ENCODE assay signal across 8 cellular contexts in the genomic region with DNA sequence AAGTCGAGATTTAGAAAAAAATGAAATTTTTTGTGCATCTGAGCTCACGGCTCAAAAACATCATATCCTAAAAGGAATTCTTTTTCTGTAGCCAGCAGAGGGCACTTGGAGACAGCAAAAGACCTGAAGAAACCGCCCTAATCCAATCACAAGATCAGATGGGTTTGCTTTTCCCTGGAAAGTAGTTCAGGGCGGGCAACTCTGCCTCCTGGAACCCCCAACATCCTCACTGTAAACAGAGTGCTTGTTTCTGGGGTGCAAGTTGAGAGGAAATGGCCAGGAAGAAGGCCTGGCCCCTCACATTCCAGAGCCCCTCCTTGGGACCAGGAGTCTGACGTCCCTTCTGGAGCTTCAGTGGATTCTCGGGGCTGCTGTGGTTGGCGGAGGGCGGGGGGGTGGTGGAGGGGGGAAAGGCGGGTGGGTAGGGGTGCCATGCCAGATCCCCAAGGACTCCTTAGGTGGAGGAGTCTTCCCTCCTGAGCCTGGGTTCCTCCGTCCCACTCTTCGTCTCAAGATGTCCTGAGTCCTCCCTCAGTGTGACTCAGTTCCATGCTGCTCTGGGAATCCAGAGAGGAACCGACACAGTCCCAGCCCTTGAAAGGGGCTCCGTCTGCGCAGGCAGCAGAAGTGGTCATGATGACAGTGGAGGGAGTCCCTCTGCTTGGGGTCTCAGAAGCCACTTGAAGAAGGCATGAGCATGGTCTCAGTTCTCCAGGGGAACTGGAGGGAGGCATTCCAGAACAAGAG. TPM values are rescaled to one million over a fixed set of nuclear protein-coding genes. Genes with fewer than 3 reads are reported as not detected.
DNase-seq lines count a peak whose midpoint lies in the region; ATAC-seq and TF ChIP-seq lines count a peak whose summit lies in the region.

No MANE protein-coding gene starts in this region.

- no peak overlapping the region for H3K27ac ChIP-seq in DOHH2 (ENCODE audit: low read depth, low read length)
- no peak overlapping the region for H3K27ac ChIP-seq in WERI-Rb-1
- H3K27ac ChIP-seq in iPS DF 6.9 (ENCODE audit: low read length): no peak overlapping the region
- no peak overlapping the region for H3K27ac ChIP-seq in upper lobe of right lung

- H3F3A ChIP-seq in DOHH2 (ENCODE audit: control insufficient read depth, insufficient read depth): peaks cover 13% of the 10 kb centered on the region

- H3K36me3 Mint-ChIP-seq in activated CD4-positive, alpha-beta T cell treated with anti-CD3 and anti-CD28 coated beads, Interleukin-2, amount 10 ng/mL, durations not matched to agents 24 days and 14 days (ENCODE audit: low read depth): no peaks in the 10 kb centered on the region

- no peak overlapping the region for H3K4me2 ChIP-seq in DOHH2 (ENCODE audit: low read length)

- H3K4me1 ChIP-seq in DOHH2 (ENCODE audit: control insufficient read depth, low read length) (peaks cover 7% of the 10 kb centered on the region), iPS DF 6.9 (ENCODE audit: control insufficient read depth, insufficient read depth, low read length) (no peaks in the 10 kb centered on the region), upper lobe of right lung (no peaks in the 10 kb centered on the region)

- H3K79me2 ChIP-seq in DOHH2 (ENCODE audit: control insufficient read depth, low read length): no peaks in the 10 kb centered on the region

- H3K27ac Mint-ChIP-seq in activated CD4-positive, alpha-beta T cell treated with anti-CD3 and anti-CD28 coated beads, Interleukin-2, amount 10 ng/mL, durations not matched to agents 24 days and 14 days: no peak overlapping the region

- H3K9me3 ChIP-seq in DOHH2 (ENCODE audit: control insufficient read depth, insufficient read depth, low read length) (no peaks in the 10 kb centered on the region), WERI-Rb-1 (ENCODE audit: severe bottlenecking) (no peaks in the 10 kb centered on the region), iPS DF 6.9 (ENCODE audit: control insufficient read depth, insufficient read depth, low read length) (no peaks in the 10 kb centered on the region), upper lobe of right lung (no peaks in the 10 kb centered on the region)

- H3K9me2 ChIP-seq in DOHH2 (replicated peaks; ENCODE audit: control insufficient read depth, low read length): no peaks in the 10 kb centered on the region

- H3K4me3 Mint-ChIP-seq in activated CD4-positive, alpha-beta T cell treated with anti-CD3 and anti-CD28 coated beads, Interleukin-2, amount 10 ng/mL, durations not matched to agents 24 days and 14 days: no peak overlapping the region

- H3K4me3 ChIP-seq in DOHH2 (ENCODE audit: low read length) (no peak overlapping the region), WERI-Rb-1 (ENCODE audit: low read depth, low read length) (no peak overlapping the region), iPS DF 6.9 (ENCODE audit: low read length) (no peak overlapping the region), upper lobe of right lung (no peak overlapping the region)

- intact Hi-C loops in upper lobe of right lung (cut with DNase I): loop anchor here (10.0 kb wide), 1 partner anchor 215 kb away; no protein-coding TSS in a partner anchor
- intact Hi-C loops in activated CD4-positive, alpha-beta T cell treated with anti-CD3 and anti-CD28 coated beads, Interleukin-2, amount 10 ng/mL, durations not matched to agents 24 days and 14 days (cut with micrococcal nuclease): no loop called here

- TF ChIP-seq CTCF in DOHH2 (IDR thresholded peaks at IDR 0.05; ENCODE audit: low read depth, low read length, poor library complexity, severe bottlenecking) (peak; percentile 49), WERI-Rb-1 (IDR thresholded peaks at IDR 0.05; ENCODE audit: low read depth, low read length) (peak; percentile 58), upper lobe of right lung (IDR thresholded peaks at IDR 0.05) (peak; percentile 45)

- no peaks in the 10 kb centered on the region for H3K9me3 Mint-ChIP-seq in activated CD4-positive, alpha-beta T cell treated with anti-CD3 and anti-CD28 coated beads, Interleukin-2, amount 10 ng/mL, durations not matched to agents 24 days and 14 days

- DNase-seq in KBM-7: peak; percentile 52
- peak; percentile 50 for DNase-seq in WERI-Rb-1
- DNase-seq in iPS DF 6.9 (ENCODE audit: low read depth, low spot score): peak; percentile 20
- no peak for DNase-seq in upper lobe of right lung
- DNase-seq in activated CD4-positive, alpha-beta T cell treated with anti-CD3 and anti-CD28 coated beads, Interleukin-2, amount 10 ng/mL, durations not matched to agents 24 days and 14 days: no peak
- DNase-seq in NOMO-1 treated with DMSO at 0.1 percent for 48 hours (lab: John Stamatoyannopoulos, UW; ENCODE audit: unreplicated experiment): no peak

- in situ Hi-C loops in KBM-7 (cut with MboI; ENCODE audit: low pct_unique_long_range_greater_than_20kb, low sequenced_read_pairs): loop anchor here (25.0 kb wide), 1 partner anchor 207 kb away; no protein-coding TSS in a partner anchor

- peaks cover 9% of the 10 kb centered on the region for H3K27me3 Mint-ChIP-seq in activated CD4-positive, alpha-beta T cell treated with anti-CD3 and anti-CD28 coated beads, Interleukin-2, amount 10 ng/mL, durations not matched to agents 24 days and 14 days

- peak; percentile 36 for ATAC-seq in upper lobe of right lung
- no peak for ATAC-seq in GM21367 (IDR thresholded peaks at IDR 0.05; ENCODE audit: unreplicated experiment)

- H3K27me3 ChIP-seq in DOHH2 (ENCODE audit: control insufficient read depth, low read length): peaks cover 3% of the 10 kb centered on the region; the same call in 1 of the 2 replicates
- no peaks in the 10 kb centered on the region for H3K27me3 ChIP-seq in WERI-Rb-1 (ENCODE audit: insufficient read depth, low read depth, severe bottlenecking)
- no peaks in the 10 kb centered on the region for H3K27me3 ChIP-seq in iPS DF 6.9 (ENCODE audit: control insufficient read depth, insufficient read depth, low read length)
- H3K27me3 ChIP-seq in upper lobe of right lung: no peaks in the 10 kb centered on the region

- WGBS in iPS DF 6.9 (ENCODE audit: insufficient coverage, insufficient read length): no CpG with 5 or more reads among the region's 14 CpGs

- H3K36me3 ChIP-seq in DOHH2 (ENCODE audit: control insufficient read depth, low read length) (no peaks in the 10 kb centered on the region), WERI-Rb-1 (peaks cover 6% of the 10 kb centered on the region), iPS DF 6.9 (ENCODE audit: control insufficient read depth, insufficient read depth, low read length) (no peaks in the 10 kb centered on the region), upper lobe of right lung (no peaks in the 10 kb centered on the region)

- peaks cover 3% of the 10 kb centered on the region; the same call in 1 of the 2 replicates for H4K20me1 ChIP-seq in DOHH2 (ENCODE audit: control insufficient read depth, insufficient read depth, low read depth, low read length)

- peaks cover 4% of the 10 kb centered on the region for H3K4me1 Mint-ChIP-seq in activated CD4-positive, alpha-beta T cell treated with anti-CD3 and anti-CD28 coated beads, Interleukin-2, amount 10 ng/mL, durations not matched to agents 24 days and 14 days

RNA-seq across cellular contexts. Expression of a gene that starts 35.9 kb away (rescaled TPM):
- total RNA-seq in upper lobe of right lung: 0.67 TPM
- not detected in 2 replicates for total RNA-seq in activated CD4-positive, alpha-beta T cell treated with anti-CD3 and anti-CD28 coated beads, Interleukin-2, amount 10 ng/mL, durations not matched to agents 24 days and 14 days

Comparison
In these comparisons a context has a peak if more than half of its experiments do, and no peak if none do; other contexts are left out.
1. DNase-seq: peak in KBM-7 (single experiment), WERI-Rb-1 (single experiment) and iPS DF 6.9 (single experiment); none in upper lobe of right lung (single experiment), activated CD4-positive, alpha-beta T cell treated with anti-CD3 and anti-CD28 coated beads, Interleukin-2, amount 10 ng/mL, durations not matched to agents 24 days and 14 days (single experiment) and NOMO-1 treated with DMSO at 0.1 percent for 48 hours (single experiment).
2. Peak in every context shown above with its lines, with median percentiles within 50 percentile points of each other: CTCF ChIP-seq.